Comparison of ENCODE assay signal across 20 cellular contexts in genomic region chr2:120508581-120509041, GRCh38.
DNase-seq lines count a peak whose midpoint lies in the region; ATAC-seq and TF ChIP-seq lines count a peak whose summit lies in the region.
"Had no signal": no experiment of that assay in that cellular context is flagged by ENCODE, and none has a peak within 500 bp of the region (broad histone marks: within the 10 kb centered on the region; RNA-seq: fewer than 3 reads in every experiment).

No MANE protein-coding gene starts in this region.

- no peaks in the 10 kb centered on the region for H4K20me1 ChIP-seq in PC-3 (ENCODE audit: low read length)

- H2AFZ ChIP-seq in PC-3 (ENCODE audit: low read length): no peak overlapping the region

- H3K4me1 ChIP-seq in PC-3 (ENCODE audit: insufficient read depth, low read length): peaks cover 18% of the 10 kb centered on the region

- peak; percentile 72 for ATAC-seq in PC-3
- ATAC-seq: left colon, SK-N-SH treated with all-trans-retinoic acid at 6 μM for 48 hours had no signal

- no peaks in the 10 kb centered on the region for H3K27me3 ChIP-seq in PC-3 (ENCODE audit: low read length)
- H3K27me3 ChIP-seq: ascending aorta had no signal

- intact Hi-C loops in PC-3 (cut with micrococcal nuclease): no loop called here

- TF ChIP-seq CTCF in PC-3 (conservative IDR thresholded peaks at IDR 0.05; ENCODE audit: low read depth, low read length): no peak

- no peaks in the 10 kb centered on the region for H3K36me3 ChIP-seq in PC-3 (ENCODE audit: low read depth, low read length)
- H3K36me3 ChIP-seq: ascending aorta had no signal

- H3K27ac ChIP-seq in PC-3 (ENCODE audit: low read length): no peak overlapping the region
- H3K27ac ChIP-seq in epithelial cell of prostate: no peak overlapping the region
- H3K27ac ChIP-seq: ascending aorta had no signal

- no peak overlapping the region for H3K9ac ChIP-seq in PC-3 (ENCODE audit: low read length)

- POLR2A ChIA-PET in PC-3 (lab: Charles Lee; ENCODE audit: unreplicated experiment): no interaction called here

- no peaks in the 10 kb centered on the region for H3K79me2 ChIP-seq in PC-3 (ENCODE audit: low read length)

- no peaks in the 10 kb centered on the region for H3K9me3 ChIP-seq in PC-3 (ENCODE audit: low read length)
- H3K9me3 ChIP-seq: ascending aorta had no signal

- H3K9me2 ChIP-seq in PC-3 (replicated peaks; ENCODE audit: low read length): no peaks in the 10 kb centered on the region

- H3K4me2 ChIP-seq in PC-3 (ENCODE audit: low read length): no peak overlapping the region

- no peak overlapping the region for H3K4me3 ChIP-seq in PC-3 (ENCODE audit: low read length)
- H3K4me3 ChIP-seq: ascending aorta had no signal

- BruUV-seq in PC-3 (replicated peaks; lab: Mats Ljungman, UMichigan): no TSS peak

- CTCF ChIA-PET in PC-3 (lab: Charles Lee): interaction anchor here (0.5 to 0.6 kb wide), 3 partner anchors 71 to 160 kb away, joined by 3 to 4 read pairs (median 3); no protein-coding TSS in a partner anchor

- no peaks in the 10 kb centered on the region for H3F3A ChIP-seq in PC-3 (ENCODE audit: low read length, unreplicated experiment)

- peak; percentile 37 for DNase-seq in EH (ENCODE audit: low read depth)
- peak; percentile 29 for DNase-seq in PC-3
- peak; percentile 20 for DNase-seq in epithelial cell of prostate (ENCODE audit: low read depth, low spot score)
- DNase-seq in pulmonary artery endothelial cell (ENCODE audit: low read depth, low spot score): peak; percentile 79
- no peak for DNase-seq in NCI-H1417 (lab: John Stamatoyannopoulos, UW)
- DNase-seq in HT-29 (ENCODE audit: low spot score): no peak
- no peak for DNase-seq in NCI-H1436 treated with DMSO at 0.1 percent for 48 hours (lab: John Stamatoyannopoulos, UW)
- no peak for DNase-seq in NCI-H1930 (lab: John Stamatoyannopoulos, UW)
- DNase-seq: activated CD4-positive, alpha-beta T cell treated with anti-CD3 and anti-CD28 coated beads, Interleukin-2, amount 10 ng/mL, durations not matched to agents 24 days and 14 days; activated naive CD4-positive, alpha-beta T cell; left colon; MM.1S; NCI-H187 treated with DMSO at 0.1 percent for 48 hours; NCI-H510A treated with DMSO at 0.1 percent for 48 hours; occipital lobe; OCI-M1; stimulated activated CD4-positive, alpha-beta T cell treated with anti-CD3 and anti-CD28 coated beads, Interleukin-4, amount 100 ng/mL, for 24 hours; substantia nigra had no signal

Comparison
In these comparisons a context has a peak if more than half of its experiments do, and no peak if none do; other contexts are left out.
1. DNase-seq: peak in EH (single experiment), PC-3 (single experiment), epithelial cell of prostate (single experiment) and pulmonary artery endothelial cell (single experiment); none in NCI-H1417 (0 of 3), HT-29 (single experiment), NCI-H1436 treated with DMSO at 0.1 percent for 48 hours (single experiment) and NCI-H1930 (0 of 2).